In genomic region chr19:34135033-34135370, GRCh38 we compare ENCODE assay signal across 8 cellular contexts. TPM values are rescaled to one million over a fixed set of nuclear protein-coding genes. Genes with fewer than 3 reads are reported as not detected.
A peak's percentile ranks its signal among the peaks of the same experiment; 100 is the strongest.
DNase-seq lines count a peak whose midpoint lies in the region; ATAC-seq and TF ChIP-seq lines count a peak whose summit lies in the region.

No MANE protein-coding gene starts in this region.

- peak overlapping the region; percentile 83 for H3K9ac ChIP-seq in GM23248
- H3K9ac ChIP-seq in SU-DHL-6 (ENCODE audit: low read length): peak overlapping the region; percentile 98

- H3K79me2 ChIP-seq in GM23248 (ENCODE audit: insufficient read depth): no peaks in the 10 kb centered on the region
- H3K79me2 ChIP-seq in SU-DHL-6 (ENCODE audit: insufficient read depth, low read length): no peaks in the 10 kb centered on the region

- H3K9me3 ChIP-seq in GM23248 (ENCODE audit: low read depth) (no peaks in the 10 kb centered on the region), SU-DHL-6 (ENCODE audit: insufficient read depth, low read length) (no peaks in the 10 kb centered on the region)

- H3F3A ChIP-seq in GM23248 (ENCODE audit: insufficient read depth): peaks cover 8% of the 10 kb centered on the region; the same call in 1 of the 2 replicates
- H3F3A ChIP-seq in SU-DHL-6 (ENCODE audit: insufficient read depth): no peaks in the 10 kb centered on the region

- H3K27me3 ChIP-seq in GM23248 (replicated peaks; ENCODE audit: insufficient read depth) (no peaks in the 10 kb centered on the region; the same call in 1 of the 2 replicates), SU-DHL-6 (ENCODE audit: low read length) (no peaks in the 10 kb centered on the region)

- H3K4me2 ChIP-seq in GM23248 (ENCODE audit: unreplicated experiment) (peak overlapping the region; percentile 86), SU-DHL-6 (ENCODE audit: low read depth, low read length, poor library complexity, severe bottlenecking) (peak overlapping the region; percentile 75)

- no peak for ATAC-seq in HG03039 (IDR thresholded peaks at IDR 0.05; ENCODE audit: unreplicated experiment)
- ATAC-seq in GM18498 (IDR thresholded peaks at IDR 0.05; ENCODE audit: unreplicated experiment): no peak

- H3K36me3 ChIP-seq in GM23248 (ENCODE audit: low read depth) (no peaks in the 10 kb centered on the region), SU-DHL-6 (ENCODE audit: low read length) (no peaks in the 10 kb centered on the region)

- H3K27ac ChIP-seq in GM23248 (peak overlapping the region; percentile 65), SU-DHL-6 (ENCODE audit: low read depth, low read length) (peak overlapping the region; percentile 46; the same call in 1 of the 2 replicates)

- in situ Hi-C loops in GM23248 (cut with MboI): no loop called here

- H4K20me1 ChIP-seq in GM23248 (ENCODE audit: insufficient read depth) (no peaks in the 10 kb centered on the region), SU-DHL-6 (ENCODE audit: low read depth, low read length) (no peaks in the 10 kb centered on the region)

- H2AFZ ChIP-seq in GM23248: peak overlapping the region; percentile 97
- peak overlapping the region; percentile 98 for H2AFZ ChIP-seq in SU-DHL-6 (ENCODE audit: low read depth, low read length, severe bottlenecking)

- H3K4me3 ChIP-seq in GM23248: peak overlapping the region; percentile 90
- H3K4me3 ChIP-seq in SU-DHL-6 (ENCODE audit: insufficient read depth, low read length, poor library complexity, severe bottlenecking): peak overlapping the region; percentile 98
- peak overlapping the region; percentile 81 for H3K4me3 ChIP-seq in fibroblast of villous mesenchyme (ENCODE audit: low read depth, low read length)
- peak overlapping the region; percentile 73 for H3K4me3 ChIP-seq in skeletal muscle cell (ENCODE audit: low read depth, low read length)

- H3K9me2 ChIP-seq in GM23248 (ENCODE audit: insufficient read depth) (no peaks in the 10 kb centered on the region), SU-DHL-6 (replicated peaks; ENCODE audit: insufficient read depth, low read length) (no peaks in the 10 kb centered on the region)

- TF ChIP-seq CTCF in SU-DHL-6 (IDR thresholded peaks at IDR 0.05; ENCODE audit: insufficient read depth, low read length, poor library complexity, severe bottlenecking): no peak
- TF ChIP-seq CTCF in fibroblast of villous mesenchyme (IDR thresholded peaks at IDR 0.05; ENCODE audit: insufficient read depth, low read depth, low read length): no peak

- no peaks in the 10 kb centered on the region for H3K4me1 ChIP-seq in GM23248 (ENCODE audit: insufficient read depth)

- DNase-seq in GM23248 (no peak), fibroblast of villous mesenchyme (ENCODE audit: low read depth) (no peak), skeletal muscle cell (ENCODE audit: low read depth) (no peak), NCI-H1930 (lab: John Stamatoyannopoulos, UW) (no peak), NCI-H510A treated with DMSO at 0.1 percent for 48 hours (lab: John Stamatoyannopoulos, UW) (no peak)

- WGBS in GM23248 (ENCODE audit: low coverage in 1 of 2, low lambda C conversion rate in 2 of 2, missing lambda C conversion rate in 2 of 2), 2 experiments: 48 to 58% methylated on average over 11 of the region's 11 CpGs

RNA-seq across cellular contexts. Expression of gene LSM14A, which starts 37.3 kb away (rescaled TPM):
- total RNA-seq in GM23248 (2014; rRNA removed; shearing (Covaris generic)): 46.4 and 66.1 TPM in 2 replicates
- polyA plus RNA-seq in GM23248 (2016; fragmentation: Nextera tagmentation; extraction: Ambion mirVana): 71.7 and 75.3 TPM in 2 replicates
- 72.1 and 74.1 TPM in 2 replicates for total RNA-seq in fibroblast of villous mesenchyme
